9 cellular contexts compared by ENCODE assay signal in the genomic region with DNA sequence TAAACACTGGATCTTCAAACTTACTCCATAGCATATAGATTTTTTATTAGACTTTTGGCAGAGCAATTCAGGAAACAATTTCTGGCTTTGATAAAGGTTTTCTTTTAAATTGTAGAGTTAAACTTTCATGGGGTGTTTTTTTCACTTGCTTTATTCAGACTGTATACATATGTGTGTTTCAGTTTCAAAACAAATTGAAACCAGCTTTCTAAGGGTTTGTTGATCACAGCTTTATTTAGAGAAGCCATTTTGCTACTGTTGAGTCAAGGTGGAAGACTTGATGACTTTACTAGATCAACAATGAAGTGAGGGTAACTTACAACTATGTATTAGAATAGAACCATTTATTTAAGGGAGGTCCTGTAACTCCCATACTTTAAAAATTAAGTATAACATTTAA. TPM values are rescaled to one million over a fixed set of nuclear protein-coding genes. Genes with fewer than 3 reads are reported as not detected.
DNase-seq lines count a peak whose midpoint lies in the region; ATAC-seq and TF ChIP-seq lines count a peak whose summit lies in the region.
"Had no signal": no experiment of that assay in that cellular context is flagged by ENCODE, and none has a peak within 500 bp of the region (broad histone marks: within the 10 kb centered on the region; RNA-seq: fewer than 3 reads in every experiment).

No MANE protein-coding gene starts in this region.

- H3K4me3 ChIP-seq in GM12864 (ENCODE audit: low read depth, low read length) (peak overlapping the region; percentile 58), tibial artery (no peak overlapping the region), colonic mucosa (no peak overlapping the region)

- peak overlapping the region; percentile 86 to 98 for H3K4me3 Mint-ChIP-seq in effector memory CD8-positive, alpha-beta T cell

- no peak overlapping the region for H3K9ac ChIP-seq in colonic mucosa (ENCODE audit: low read depth in 2 of 2, low read length in 2 of 2)

- ATAC-seq in HG03378 (IDR thresholded peaks at IDR 0.05; ENCODE audit: unreplicated experiment) (peak; percentile 61), foreskin keratinocyte (no peak)
- ATAC-seq in effector memory CD8-positive, alpha-beta T cell (replicated peaks): no peak

- peaks cover 0 to 42% (median 25%) of the 10 kb centered on the region in 4 donors for H3K4me1 ChIP-seq in tibial artery
- H3K4me1 ChIP-seq in colonic mucosa: peaks cover 5% of the 10 kb centered on the region
- H3K4me1 ChIP-seq in foreskin keratinocyte: peaks cover 18% of the 10 kb centered on the region

- peaks cover 41 to 65% of the 10 kb centered on the region in 2 donors for H3K4me1 Mint-ChIP-seq in effector memory CD8-positive, alpha-beta T cell (ENCODE audit: low read depth in 2 of 2)

- peak overlapping the region in 1 of 2 donors; percentile 97 for H3K27ac Mint-ChIP-seq in effector memory CD8-positive, alpha-beta T cell

- TF ChIP-seq CTCF in GM12864 (IDR thresholded peaks at IDR 0.05; ENCODE audit: low read depth, low read length, missing control alignments) (no peak), GM20000 (IDR thresholded peaks at IDR 0.05; ENCODE audit: extremely low read depth, missing control alignments) (no peak), tibial artery (IDR thresholded peaks at IDR 0.05) (no peak), colonic mucosa (IDR thresholded peaks at IDR 0.05) (no peak), foreskin keratinocyte (conservative IDR thresholded peaks at IDR 0.05) (no peak)

- DNase-seq in GM12864 (ENCODE audit: low read depth) (no peak), GM20000 (ENCODE audit: low spot score) (peak; percentile 76), tibial artery (no peak), NCI-H146 (lab: John Stamatoyannopoulos, UW) (no peak), colonic mucosa (no peak), foreskin keratinocyte (no peak)
- DNase-seq in effector memory CD8-positive, alpha-beta T cell: no peak

- intact Hi-C loops in tibial artery (cut with DNase I; ENCODE audit: low total_unique reads) (no loop called here), colonic mucosa (cut with DNase I) (no loop called here)

- no peaks in the 10 kb centered on the region for H3K27me3 Mint-ChIP-seq in effector memory CD8-positive, alpha-beta T cell

- H3K27me3 ChIP-seq in tibial artery (no peaks in the 10 kb centered on the region), colonic mucosa (no peaks in the 10 kb centered on the region), foreskin keratinocyte (no peaks in the 10 kb centered on the region)

- H3K36me3 ChIP-seq in tibial artery (no peaks in the 10 kb centered on the region), colonic mucosa (no peaks in the 10 kb centered on the region)

- no peaks in the 10 kb centered on the region for H3K9me3 Mint-ChIP-seq in effector memory CD8-positive, alpha-beta T cell

- peaks cover 20% of the 10 kb centered on the region for H3K36me3 Mint-ChIP-seq in effector memory CD8-positive, alpha-beta T cell (ENCODE audit: insufficient read depth)

- H3K27ac ChIP-seq in tibial artery (no peak overlapping the region), colonic mucosa (no peak overlapping the region), foreskin keratinocyte (no peak overlapping the region)
- H3K27ac ChIP-seq: epithelial cell of prostate had no signal

- H3K9me3 ChIP-seq in tibial artery (no peaks in the 10 kb centered on the region), colonic mucosa (no peaks in the 10 kb centered on the region)

RNA-seq across cellular contexts. Expression of a gene that starts 6.2 kb away (rescaled TPM):
- total RNA-seq in colonic mucosa (10 to 100 TPM; 68.6 to 81.7 TPM), foreskin keratinocyte (91.8 and 97.3 TPM in 2 replicates)
- polyA plus RNA-seq in foreskin keratinocyte: 88.1 and 93.4 TPM in 2 replicates
